Comparison of ENCODE assay signal across 1 cellular context in the genomic region with DNA sequence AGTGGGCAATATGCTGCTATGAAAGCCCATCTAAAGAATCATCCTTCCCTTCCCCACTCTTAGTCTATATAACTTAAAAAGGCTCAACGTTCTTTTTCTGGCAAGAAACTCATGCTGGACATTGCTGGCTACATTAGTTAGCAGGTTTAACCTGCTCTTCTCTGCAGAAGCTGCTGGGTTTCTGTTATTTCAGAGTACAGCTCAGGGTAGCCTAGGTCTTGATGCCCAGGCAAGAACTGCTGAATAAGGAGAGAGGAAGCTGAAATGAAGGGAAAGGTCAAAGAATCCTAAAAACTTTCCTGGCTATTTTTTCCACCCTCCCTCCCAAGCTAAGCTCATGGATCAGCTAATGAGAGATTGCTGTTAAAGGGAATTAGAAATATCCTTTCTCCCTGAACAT.
TF ChIP-seq lines count a peak whose summit lies in the region.

No MANE protein-coding gene starts in this region.

TF ChIP-seq in HepG2, 621 proteins besides CTCF, POLR2A, EP300 and RAD21 (continued from another document):
- TF ChIP-seq, protein P1, sequence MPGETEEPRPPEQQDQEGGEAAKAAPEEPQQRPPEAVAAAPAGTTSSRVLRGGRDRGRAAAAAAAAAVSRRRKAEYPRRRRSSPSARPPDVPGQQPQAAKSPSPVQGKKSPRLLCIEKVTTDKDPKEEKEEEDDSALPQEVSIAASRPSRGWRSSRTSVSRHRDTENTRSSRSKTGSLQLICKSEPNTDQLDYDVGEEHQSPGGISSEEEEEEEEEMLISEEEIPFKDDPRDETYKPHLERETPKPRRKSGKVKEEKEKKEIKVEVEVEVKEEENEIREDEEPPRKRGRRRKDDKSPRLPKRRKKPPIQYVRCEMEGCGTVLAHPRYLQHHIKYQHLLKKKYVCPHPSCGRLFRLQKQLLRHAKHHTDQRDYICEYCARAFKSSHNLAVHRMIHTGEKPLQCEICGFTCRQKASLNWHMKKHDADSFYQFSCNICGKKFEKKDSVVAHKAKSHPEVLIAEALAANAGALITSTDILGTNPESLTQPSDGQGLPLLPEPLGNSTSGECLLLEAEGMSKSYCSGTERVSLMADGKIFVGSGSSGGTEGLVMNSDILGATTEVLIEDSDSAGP (CRISPR knock-in tag; IDR thresholded peaks at IDR 0.05; ENCODE audit: borderline replicate concordance): no peak
- TF ChIP-seq, protein P2, sequence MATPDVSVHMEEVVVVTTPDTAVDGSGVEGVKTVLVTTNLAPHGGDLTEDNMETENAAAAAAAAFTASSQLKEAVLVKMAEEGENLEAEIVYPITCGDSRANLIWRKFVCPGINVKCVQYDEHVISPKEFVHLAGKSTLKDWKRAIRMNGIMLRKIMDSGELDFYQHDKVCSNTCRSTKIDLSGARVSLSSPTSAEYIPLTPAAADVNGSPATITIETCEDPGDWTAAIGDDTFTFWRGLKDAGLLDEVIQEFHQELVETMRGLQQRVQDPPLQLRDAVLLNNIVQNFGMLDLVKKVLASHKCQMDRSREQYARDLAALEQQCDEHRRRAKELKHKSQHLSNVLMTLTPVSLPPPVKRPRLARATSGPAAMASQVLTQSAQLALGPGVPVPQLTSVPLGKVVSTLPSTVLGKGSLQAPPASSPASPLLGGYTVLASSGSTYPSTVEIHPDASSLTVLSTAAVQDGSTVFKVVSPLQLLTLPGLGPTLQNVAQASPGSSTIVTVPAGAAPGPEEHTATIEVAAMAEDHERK (CRISPR knock-in tag; IDR thresholded peaks at IDR 0.05; ENCODE audit: low read depth): no peak
- no peak for TF ChIP-seq ZNF777 (CRISPR knock-in tag; IDR thresholded peaks at IDR 0.05)
- TF ChIP-seq ONECUT2 (CRISPR knock-in tag; IDR thresholded peaks at IDR 0.05): no peak
- TF ChIP-seq BRCA1 (CRISPR knock-in tag; IDR thresholded peaks at IDR 0.05): no peak
- TF ChIP-seq SMAD9 (CRISPR knock-in tag; IDR thresholded peaks at IDR 0.05): no peak
- TF ChIP-seq GZF1 (CRISPR knock-in tag; IDR thresholded peaks at IDR 0.05): no peak
- no peak for TF ChIP-seq ZNF24 (IDR thresholded peaks at IDR 0.05)
- TF ChIP-seq, protein P3, sequence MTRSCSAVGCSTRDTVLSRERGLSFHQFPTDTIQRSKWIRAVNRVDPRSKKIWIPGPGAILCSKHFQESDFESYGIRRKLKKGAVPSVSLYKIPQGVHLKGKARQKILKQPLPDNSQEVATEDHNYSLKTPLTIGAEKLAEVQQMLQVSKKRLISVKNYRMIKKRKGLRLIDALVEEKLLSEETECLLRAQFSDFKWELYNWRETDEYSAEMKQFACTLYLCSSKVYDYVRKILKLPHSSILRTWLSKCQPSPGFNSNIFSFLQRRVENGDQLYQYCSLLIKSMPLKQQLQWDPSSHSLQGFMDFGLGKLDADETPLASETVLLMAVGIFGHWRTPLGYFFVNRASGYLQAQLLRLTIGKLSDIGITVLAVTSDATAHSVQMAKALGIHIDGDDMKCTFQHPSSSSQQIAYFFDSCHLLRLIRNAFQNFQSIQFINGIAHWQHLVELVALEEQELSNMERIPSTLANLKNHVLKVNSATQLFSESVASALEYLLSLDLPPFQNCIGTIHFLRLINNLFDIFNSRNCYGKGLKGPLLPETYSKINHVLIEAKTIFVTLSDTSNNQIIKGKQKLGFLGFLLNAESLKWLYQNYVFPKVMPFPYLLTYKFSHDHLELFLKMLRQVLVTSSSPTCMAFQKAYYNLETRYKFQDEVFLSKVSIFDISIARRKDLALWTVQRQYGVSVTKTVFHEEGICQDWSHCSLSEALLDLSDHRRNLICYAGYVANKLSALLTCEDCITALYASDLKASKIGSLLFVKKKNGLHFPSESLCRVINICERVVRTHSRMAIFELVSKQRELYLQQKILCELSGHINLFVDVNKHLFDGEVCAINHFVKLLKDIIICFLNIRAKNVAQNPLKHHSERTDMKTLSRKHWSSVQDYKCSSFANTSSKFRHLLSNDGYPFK (CRISPR knock-in tag; IDR thresholded peaks at IDR 0.05; ENCODE audit: borderline replicate concordance): no peak
- TF ChIP-seq ZNF816 (CRISPR knock-in tag; IDR thresholded peaks at IDR 0.05; ENCODE audit: borderline replicate concordance): no peak
- TF ChIP-seq FOXK2 (IDR thresholded peaks at IDR 0.05): no peak
- no peak for TF ChIP-seq ZFP62 (CRISPR knock-in tag; IDR thresholded peaks at IDR 0.05)
- no peak for TF ChIP-seq SYNCRIP (IDR thresholded peaks at IDR 0.05; ENCODE audit: insufficient read depth, low read depth, low read length)
- TF ChIP-seq YY1 (IDR thresholded peaks at IDR 0.05; ENCODE audit: insufficient read depth, insufficient replicate concordance, low read depth, low read length): no peak
TF ChIP-seq in HepG2: peak in this region for 0.
